In the genomic region with DNA sequence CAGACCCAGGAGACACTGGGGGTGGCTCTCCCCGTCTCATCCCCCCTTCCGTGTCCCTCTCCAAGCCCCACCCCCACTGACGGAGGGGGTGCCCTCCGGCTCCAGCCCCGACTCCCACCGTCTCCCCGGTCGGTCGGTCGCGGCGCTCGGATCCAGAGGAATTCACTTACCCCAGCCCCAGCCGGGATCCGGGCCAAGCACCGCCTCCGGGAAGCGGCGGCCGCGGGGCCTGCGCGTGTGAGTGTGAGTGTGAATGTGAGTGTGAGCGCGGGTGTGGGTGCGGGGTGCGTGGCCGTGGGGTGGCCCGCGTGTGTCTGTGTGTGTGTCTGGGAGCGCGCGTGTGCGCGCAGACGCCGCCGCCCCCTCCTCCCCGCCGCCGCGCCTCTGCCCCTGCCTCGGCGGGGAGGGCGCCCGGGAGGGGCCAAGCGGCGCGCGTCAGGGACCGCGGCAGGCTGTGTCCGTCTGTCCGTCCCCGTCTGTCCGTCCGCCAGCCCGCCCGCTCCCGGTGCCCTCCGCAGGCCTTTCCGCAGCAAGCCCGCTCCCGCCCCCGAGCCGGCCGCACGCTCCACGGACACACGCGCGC, we compare ENCODE assay signal across 8 cellular contexts. TPM values are rescaled to one million over a fixed set of nuclear protein-coding genes. Genes with fewer than 3 reads are reported as not detected.
A peak's percentile ranks its signal among the peaks of the same experiment; 100 is the strongest.
DNase-seq lines count a peak whose midpoint lies in the region; ATAC-seq and TF ChIP-seq lines count a peak whose summit lies in the region.

A gene with protein sequence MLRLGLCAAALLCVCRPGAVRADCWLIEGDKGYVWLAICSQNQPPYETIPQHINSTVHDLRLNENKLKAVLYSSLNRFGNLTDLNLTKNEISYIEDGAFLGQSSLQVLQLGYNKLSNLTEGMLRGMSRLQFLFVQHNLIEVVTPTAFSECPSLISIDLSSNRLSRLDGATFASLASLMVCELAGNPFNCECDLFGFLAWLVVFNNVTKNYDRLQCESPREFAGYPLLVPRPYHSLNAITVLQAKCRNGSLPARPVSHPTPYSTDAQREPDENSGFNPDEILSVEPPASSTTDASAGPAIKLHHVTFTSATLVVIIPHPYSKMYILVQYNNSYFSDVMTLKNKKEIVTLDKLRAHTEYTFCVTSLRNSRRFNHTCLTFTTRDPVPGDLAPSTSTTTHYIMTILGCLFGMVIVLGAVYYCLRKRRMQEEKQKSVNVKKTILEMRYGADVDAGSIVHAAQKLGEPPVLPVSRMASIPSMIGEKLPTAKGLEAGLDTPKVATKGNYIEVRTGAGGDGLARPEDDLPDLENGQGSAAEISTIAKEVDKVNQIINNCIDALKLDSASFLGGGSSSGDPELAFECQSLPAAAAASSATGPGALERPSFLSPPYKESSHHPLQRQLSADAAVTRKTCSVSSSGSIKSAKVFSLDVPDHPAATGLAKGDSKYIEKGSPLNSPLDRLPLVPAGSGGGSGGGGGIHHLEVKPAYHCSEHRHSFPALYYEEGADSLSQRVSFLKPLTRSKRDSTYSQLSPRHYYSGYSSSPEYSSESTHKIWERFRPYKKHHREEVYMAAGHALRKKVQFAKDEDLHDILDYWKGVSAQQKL (minus strand): TSS at position 352 of the 583 bp plus-strand sequence. CDS start 51,945 bp downstream, outside the sequence.

- peak within 1 kb of the TSS; percentile 45 for H3K4me3 ChIP-seq in HAP-1
- H3K4me3 ChIP-seq in iPS DF 6.9 (ENCODE audit: low read length): peak within 1 kb of the TSS; percentile 49
- H3K4me3 ChIP-seq in spleen: peak within 1 kb of the TSS; percentile 1 to 65 (median 32)

- H3K9me3 ChIP-seq in HAP-1: no peaks in the 10 kb centered on the region; the same call in 1 of the 2 replicates
- no peaks in the 10 kb centered on the region for H3K9me3 ChIP-seq in iPS DF 6.9 (ENCODE audit: control insufficient read depth, insufficient read depth, low read length)
- H3K9me3 ChIP-seq in spleen: no peaks in the 10 kb centered on the region

- no CpG with 5 or more reads among the region's 72 CpGs for WGBS in iPS DF 6.9 (ENCODE audit: insufficient coverage, insufficient read length)
- 0 to 1% (median 1%) methylated on average over 17 to 72 of the region's 72 CpGs for WGBS in spleen, 5 donors

- H3K36me3 Mint-ChIP-seq in activated T-cell treated with anti-CD3 and anti-CD28 coated beads, Interleukin-2, amount 50 U/mL, for 4 hours (ENCODE audit: insufficient read depth): no peaks in the 10 kb centered on the region

- DNase-seq in HAP-1 (ENCODE audit: low spot score in 2 of 2): peak in 1 of 2 experiments; percentile 61
- DNase-seq in activated T-cell treated with anti-CD3 and anti-CD28 coated beads, Interleukin-2, amount 50 U/mL, for 4 hours: no peak
- no peak for DNase-seq in iPS DF 6.9 (ENCODE audit: low read depth, low spot score)
- no peak for DNase-seq in spleen
- DNase-seq in NCI-H82 (lab: John Stamatoyannopoulos, UW): no peak
- DNase-seq in NCI-H1092 (lab: John Stamatoyannopoulos, UW): no peak

- ATAC-seq in activated T-cell treated with anti-CD3 and anti-CD28 coated beads, Interleukin-2, amount 50 U/mL, for 4 hours: peak in 1 of 2 donors; percentile 12
- no peak for ATAC-seq in HG03432 (IDR thresholded peaks at IDR 0.05; ENCODE audit: unreplicated experiment)
- ATAC-seq in GM19324 (IDR thresholded peaks at IDR 0.05; ENCODE audit: low FRiP score, unreplicated experiment): no peak

- no peak within 1 kb of the TSS for H3K27ac ChIP-seq in iPS DF 6.9 (ENCODE audit: low read length)
- H3K27ac ChIP-seq in spleen: no peak within 1 kb of the TSS

- TF ChIP-seq POLR2A in spleen (IDR thresholded peaks at IDR 0.05): no peak

- in situ Hi-C loops in HAP-1 (cut with MboI; ENCODE audit: low sequenced_read_pairs): no loop called here

- H3K27me3 Mint-ChIP-seq in activated T-cell treated with anti-CD3 and anti-CD28 coated beads, Interleukin-2, amount 50 U/mL, for 4 hours (ENCODE audit: low read depth): peaks cover 61% of the 10 kb centered on the region

- peak in 1 of 11 experiments; percentile 7 for TF ChIP-seq CTCF in spleen (IDR thresholded peaks at IDR 0.05 in 8 of 11, conservative IDR thresholded peaks at IDR 0.05 in 3 of 11)

- H3K27me3 ChIP-seq in HAP-1 (ENCODE audit: low read depth) (no peaks in the 10 kb centered on the region), iPS DF 6.9 (ENCODE audit: control insufficient read depth, insufficient read depth, low read length) (peaks cover 25% of the 10 kb centered on the region), spleen (replicated peaks in 1 of 7) (peaks cover 6 to 94% (median 54%) of the 10 kb centered on the region in 7 donors)

- intact Hi-C loops in spleen (cut with DNase I; ENCODE audit: low total_unique reads): loop anchor here (10.0 kb wide), 2 partner anchors 92 to 162 kb away; no protein-coding TSS in a partner anchor

- no peaks in the 10 kb centered on the region for H3K9me3 Mint-ChIP-seq in activated T-cell treated with anti-CD3 and anti-CD28 coated beads, Interleukin-2, amount 50 U/mL, for 4 hours

- H3K4me3 Mint-ChIP-seq in activated T-cell treated with anti-CD3 and anti-CD28 coated beads, Interleukin-2, amount 50 U/mL, for 4 hours: peak within 1 kb of the TSS; percentile 62

- peaks cover 18% of the 10 kb centered on the region for H3K4me1 Mint-ChIP-seq in activated T-cell treated with anti-CD3 and anti-CD28 coated beads, Interleukin-2, amount 50 U/mL, for 4 hours (ENCODE audit: low read depth)

- H3K4me1 ChIP-seq in HAP-1 (peaks cover 16% of the 10 kb centered on the region), iPS DF 6.9 (ENCODE audit: control insufficient read depth, insufficient read depth, low read length) (peaks cover 8% of the 10 kb centered on the region; the same call in 1 of the 2 replicates), spleen (peaks cover 2 to 36% (median 17%) of the 10 kb centered on the region in 6 donors)

- H3K36me3 ChIP-seq in HAP-1 (replicated peaks) (no peaks in the 10 kb centered on the region), iPS DF 6.9 (ENCODE audit: control insufficient read depth, insufficient read depth, low read length) (no peaks in the 10 kb centered on the region), spleen (no peaks in the 10 kb centered on the region)

RNA-seq across cellular contexts. Expression of the gene that starts here (rescaled TPM):
- under 1 TPM; 0.03 to 0.33 (median 0.05) TPM for total RNA-seq in activated T-cell treated with anti-CD3 and anti-CD28 coated beads, Interleukin-2, amount 50 U/mL, for 4 hours
- total RNA-seq in spleen: under 1 TPM in 6 of 7 donors, not detected in 1; 0.05 to 0.19 (median 0.10) TPM
- under 1 TPM; 0.02 to 0.10 (median 0.02) TPM for polyA plus RNA-seq in spleen
